ENCODE assay signal across 1 cellular context in the genomic region with DNA sequence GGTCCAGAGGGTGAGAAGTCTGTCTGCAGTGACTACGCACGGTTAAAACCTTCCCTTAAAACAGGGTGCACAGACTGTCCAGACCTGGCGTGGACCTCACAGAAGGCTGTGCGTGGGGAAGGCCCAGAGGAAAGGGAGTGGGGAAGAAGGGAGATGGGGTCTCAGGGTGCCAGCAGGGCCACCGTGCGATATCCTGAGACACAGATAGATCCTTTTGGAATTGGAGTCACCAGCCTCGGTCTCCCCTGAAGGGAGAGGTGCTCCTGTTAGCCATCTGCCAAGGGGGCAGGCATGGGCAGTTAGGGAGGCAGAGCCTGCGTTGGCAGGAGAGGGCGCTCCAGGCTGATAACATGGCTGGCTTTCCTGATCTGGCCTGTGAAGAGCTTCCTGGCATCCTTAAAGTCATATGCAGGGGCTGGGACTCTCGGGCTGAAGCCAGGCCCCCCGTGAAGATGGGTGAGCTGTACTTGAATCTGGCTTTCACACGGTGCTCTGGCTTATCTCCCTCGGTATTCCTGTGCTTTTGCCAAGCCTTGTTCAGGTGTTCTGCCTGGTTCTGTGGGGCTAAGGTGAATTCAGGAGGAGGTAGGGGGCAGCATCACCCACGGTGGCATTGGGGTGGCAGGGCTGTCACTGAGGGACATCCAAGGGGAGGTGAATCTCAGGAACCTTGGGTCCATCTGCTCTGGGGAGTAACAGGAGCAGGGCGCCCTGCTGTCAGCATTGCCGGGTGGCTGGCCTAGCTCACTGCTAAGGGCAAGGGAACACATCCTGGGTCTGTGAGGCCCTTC.
TF ChIP-seq lines count a peak whose summit lies in the region.

No MANE protein-coding gene starts in this region.

TF ChIP-seq in SK-N-SH, 30 proteins besides CTCF, POLR2A, EP300 and RAD21 (continued from another document):
- TF ChIP-seq, protein P1, sequence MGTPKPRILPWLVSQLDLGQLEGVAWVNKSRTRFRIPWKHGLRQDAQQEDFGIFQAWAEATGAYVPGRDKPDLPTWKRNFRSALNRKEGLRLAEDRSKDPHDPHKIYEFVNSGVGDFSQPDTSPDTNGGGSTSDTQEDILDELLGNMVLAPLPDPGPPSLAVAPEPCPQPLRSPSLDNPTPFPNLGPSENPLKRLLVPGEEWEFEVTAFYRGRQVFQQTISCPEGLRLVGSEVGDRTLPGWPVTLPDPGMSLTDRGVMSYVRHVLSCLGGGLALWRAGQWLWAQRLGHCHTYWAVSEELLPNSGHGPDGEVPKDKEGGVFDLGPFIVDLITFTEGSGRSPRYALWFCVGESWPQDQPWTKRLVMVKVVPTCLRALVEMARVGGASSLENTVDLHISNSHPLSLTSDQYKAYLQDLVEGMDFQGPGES (IDR thresholded peaks at IDR 0.05; ENCODE audit: low read depth, low read length), result no peak
- TF ChIP-seq SMC3 (IDR thresholded peaks at IDR 0.05; ENCODE audit: low read depth, low read length), result peak; percentile 41
